In the genomic region with DNA sequence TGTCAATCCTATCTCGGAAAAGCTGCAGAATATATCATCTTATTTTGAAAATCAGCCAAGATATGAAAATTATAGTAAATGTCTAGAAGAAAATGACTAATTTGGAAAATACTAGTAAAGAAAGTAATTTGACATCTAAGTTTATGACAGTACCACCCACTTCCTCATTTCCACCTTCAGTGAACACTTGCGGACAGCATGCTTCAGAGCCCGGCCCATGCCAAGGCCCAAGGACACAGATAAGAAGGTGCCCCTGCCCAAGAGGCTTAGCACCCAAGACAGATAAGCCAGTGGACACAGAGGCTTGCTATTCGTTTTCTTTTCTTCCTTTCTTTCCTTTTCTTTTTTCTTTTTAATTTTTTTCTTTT, we compare ENCODE assay signal across 16 cellular contexts.
A peak's percentile ranks its signal among the peaks of the same experiment; 100 is the strongest.
DNase-seq lines count a peak whose midpoint lies in the region; ATAC-seq lines count a peak whose summit lies in the region.
"Had no signal": no experiment of that assay in that cellular context is flagged by ENCODE, and none has a peak within 500 bp of the region (broad histone marks: within the 10 kb centered on the region; RNA-seq: fewer than 3 reads in every experiment).

No MANE protein-coding gene starts in this region.

- no peaks in the 10 kb centered on the region for H3K9me3 Mint-ChIP-seq in memory B cell
- H3K9me3 Mint-ChIP-seq: activated naive CD8-positive, alpha-beta T cell treated with anti-CD3 and anti-CD28 coated beads, Interleukin-2, amount 10 ng/mL, durations not matched to agents 7 days and 5 days; nephron; T-helper 1 cell treated with Interleukin-12 subunit alpha and Interleukin-12 subunit beta and Interleukin-4 antibody, amounts not matched to agents 30 μg/mL and 1 μg/mL, for 36 hours had no signal

- peaks cover 29% of the 10 kb centered on the region for H3K4me1 Mint-ChIP-seq in memory B cell

- no peak overlapping the region for H3K4me3 Mint-ChIP-seq in memory B cell
- H3K4me3 Mint-ChIP-seq: activated naive CD8-positive, alpha-beta T cell treated with anti-CD3 and anti-CD28 coated beads, Interleukin-2, amount 10 ng/mL, durations not matched to agents 7 days and 5 days; nephron; T-helper 1 cell treated with Interleukin-12 subunit alpha and Interleukin-12 subunit beta and Interleukin-4 antibody, amounts not matched to agents 30 μg/mL and 1 μg/mL, for 36 hours had no signal

- H3K27me3 Mint-ChIP-seq in memory B cell, result peaks cover 37% of the 10 kb centered on the region

- DNase-seq in D341Med (ENCODE audit: low spot score) (peak; percentile 20), HUDEP-2 (lab: John Stamatoyannopoulos, UW; ENCODE audit: unreplicated experiment in 76 of 76) (peak in 67 of 76 experiments; percentile 14 to 84 (median 54)), SKM-1 (lab: John Stamatoyannopoulos, UW; ENCODE audit: unreplicated experiment) (peak; percentile 30), memory B cell (ENCODE audit: low spot score in 2 of 2) (no peak), T-helper 9 cell (no peak), iPS-NIHi11 (ENCODE audit: low spot score) (no peak)
- DNase-seq in effector CD4-positive, alpha-beta T cell, result no peak
- DNase-seq: activated CD4-positive, alpha-beta T cell treated with anti-CD3 and anti-CD28 coated beads for 4 hours; activated naive CD8-positive, alpha-beta T cell treated with anti-CD3 and anti-CD28 coated beads, Interleukin-2, amount 10 ng/mL, durations not matched to agents 7 days and 5 days; foreskin fibroblast; NCI-H1694 treated with DMSO at 0.1 percent for 48 hours; NCI-H524 treated with DMSO at 0.1 percent for 48 hours; trophoblast cell had no signal

- H3K36me3 Mint-ChIP-seq in memory B cell, result peaks cover 4% of the 10 kb centered on the region

- no peak overlapping the region for H3K27ac Mint-ChIP-seq in memory B cell
- H3K27ac Mint-ChIP-seq: activated naive CD8-positive, alpha-beta T cell treated with anti-CD3 and anti-CD28 coated beads, Interleukin-2, amount 10 ng/mL, durations not matched to agents 7 days and 5 days; nephron; T-helper 1 cell treated with Interleukin-12 subunit alpha and Interleukin-12 subunit beta and Interleukin-4 antibody, amounts not matched to agents 30 μg/mL and 1 μg/mL, for 36 hours had no signal

- peak; percentile 76 for ATAC-seq in memory B cell (ENCODE audit: low read depth)
- ATAC-seq in HG03521 (IDR thresholded peaks at IDR 0.05; ENCODE audit: unreplicated experiment), result no peak

Comparison
In these comparisons a context has a peak if more than half of its experiments do, and no peak if none do; other contexts are left out.
1. DNase-seq: peak in D341Med (single experiment), HUDEP-2 (67 of 76) and SKM-1 (single experiment); none in memory B cell (0 of 2), effector CD4-positive, alpha-beta T cell (single experiment), T-helper 9 cell (single experiment) and iPS-NIHi11 (single experiment).